In genomic region chr6:52045033-52045432, GRCh38 we compare ENCODE assay signal across 33 cellular contexts. TPM values are rescaled to one million over a fixed set of nuclear protein-coding genes. Genes with fewer than 3 reads are reported as not detected.
"Had no signal": no experiment of that assay in that cellular context is flagged by ENCODE, and none has a peak within 500 bp of the region (broad histone marks: within the 10 kb centered on the region; RNA-seq: fewer than 3 reads in every experiment).

No MANE protein-coding gene starts in this region.

- H3K36me3 ChIP-seq: adrenal gland, brain microvascular endothelial cell, breast epithelium had no signal

- DNase-seq: activated B cell treated with CpG ODN at 0.5 μM for 24 hours; activated CD4-positive, alpha-beta memory T cell treated with anti-CD3 and anti-CD28 coated beads for 36 hours; activated CD4-positive, alpha-beta T cell treated with anti-CD3 and anti-CD28 coated beads for 4 hours; activated CD4-positive, alpha-beta T cell treated with anti-CD3 and anti-CD28 coated beads, Interleukin-2, amount 50 U/mL, for 1 hour; activated CD4-positive, alpha-beta T cell treated with anti-CD3 and anti-CD28 coated beads, Interleukin-2, amount 50 U/mL, for 4 hours; activated CD4-positive, CD25-positive, alpha-beta regulatory T cell treated with anti-CD3 and anti-CD28 coated beads, Interleukin-2, amount 50 U/mL, for 72 hours; activated CD8-positive, alpha-beta memory T cell treated with anti-CD3 and anti-CD28 coated beads, Interleukin-2, amount 50 U/mL, for 4 hours; activated CD8-positive, alpha-beta T cell treated with anti-CD3 and anti-CD28 coated beads for 36 hours; activated effector memory CD4-positive, alpha-beta T cell treated with anti-CD3 and anti-CD28 coated beads, Interleukin-2, amount 50 U/mL, for 16 hours; activated gamma-delta T cell treated with Interleukin-2 at 50 U/mL for 16 hours; activated naive CD4-positive, alpha-beta T cell; activated naive CD4-positive, alpha-beta T cell treated with anti-CD3 and anti-CD28 coated beads for 36 hours; activated naive CD4-positive, alpha-beta T cell treated with anti-CD3 and anti-CD28 coated beads, Interleukin-2, amount 50 U/mL, for 16 hours; activated naive CD8-positive, alpha-beta T cell treated with anti-CD3 and anti-CD28 coated beads for 36 hours; activated T-cell treated with anti-CD3 and anti-CD28 coated beads for 4 hours; activated T-cell treated with anti-CD3 and anti-CD28 coated beads, Interleukin-2, amount 50 U/mL, for 1 hour; activated T-cell treated with anti-CD3 and anti-CD28 coated beads, Interleukin-2, amount 50 U/mL, for 4 hours; activated T-cell treated with anti-CD3 and anti-CD28 coated beads, Interleukin-2, amount 50 U/mL, for 72 hours; adrenal gland; amniotic stem cell; aorta; body of pancreas; brain microvascular endothelial cell; central memory CD4-positive, alpha-beta T cell; T-helper 2 cell; T-helper 9 cell had no signal

- H3K9me3 ChIP-seq: adrenal gland, body of pancreas, breast epithelium had no signal

- H3K27ac ChIP-seq: adrenal gland, brain microvascular endothelial cell, breast epithelium, VCaP had no signal

- H3K4me3 ChIP-seq: adrenal gland, body of pancreas, breast epithelium had no signal

- H3K27me3 ChIP-seq: adrenal gland, body of pancreas, brain microvascular endothelial cell, breast epithelium had no signal

- ATAC-seq: activated CD8-positive, alpha-beta T cell treated with anti-CD3 and anti-CD28 coated beads for 36 hours; activated naive CD4-positive, alpha-beta T cell treated with anti-CD3 and anti-CD28 coated beads, Interleukin-2, amount 50 U/mL, for 72 hours; activated T-cell treated with anti-CD3 and anti-CD28 coated beads, Interleukin-2, amount 50 U/mL, for 4 hours; activated T-cell treated with anti-CD3 and anti-CD28 coated beads, Interleukin-2, amount 50 U/mL, for 72 hours; activated T-helper 17 cell treated with anti-CD3 and anti-CD28 coated beads, Interleukin-2, amount 50 U/mL, for 72 hours; body of pancreas had no signal

- H3K4me1 ChIP-seq: adrenal gland, breast epithelium had no signal

RNA-seq across cellular contexts. Expression of gene PKHD1, which starts 42.4 kb away (rescaled TPM):
- total RNA-seq: activated B cell treated with CpG ODN at 0.5 μM for 24 hours; activated CD4-positive, alpha-beta T cell treated with anti-CD3 and anti-CD28 coated beads, Interleukin-2, amount 10 ng/mL, durations not matched to agents 24 days and 14 days; activated CD8-positive, alpha-beta memory T cell treated with anti-CD3 and anti-CD28 coated beads for 36 hours; activated CD8-positive, alpha-beta T cell treated with anti-CD3 and anti-CD28 coated beads for 36 hours; activated naive CD4-positive, alpha-beta T cell treated with anti-CD3 and anti-CD28 coated beads for 36 hours; activated naive CD4-positive, alpha-beta T cell treated with anti-CD3 and anti-CD28 coated beads, Interleukin-2, amount 50 U/mL, for 72 hours; activated naive CD8-positive, alpha-beta T cell treated with anti-CD3 and anti-CD28 coated beads for 36 hours; activated T-cell treated with anti-CD3 and anti-CD28 coated beads, Interleukin-2, amount 50 U/mL, for 4 hours; activated T-helper 1 cell treated with anti-CD3 and anti-CD28 coated beads, Interleukin-12 subunit alpha, Interleukin-12 subunit beta, Interleukin-2, Interleukin-4 antibody, amounts not matched to agents 30 ng/mL and 10 ng/mL and 1 ng/mL, durations not matched to agents 14 hours and 24 hours and 36 hours had no signal
- polyA plus RNA-seq: aorta had no signal
